Comparison of ENCODE assay signal across 8 cellular contexts in genomic region chr6:140921366-140922226, GRCh38.
A peak's percentile ranks its signal among the peaks of the same experiment; 100 is the strongest.
DNase-seq lines count a peak whose midpoint lies in the region; ATAC-seq and TF ChIP-seq lines count a peak whose summit lies in the region.

No MANE protein-coding gene starts in this region.

- no peaks in the 10 kb centered on the region for H3K9me3 Mint-ChIP-seq in CD4-positive, alpha-beta T cell

- in situ Hi-C loops in SK-MEL-5 (cut with HindIII; ENCODE audit: low pct_unique_long_range_greater_than_20kb, low sequenced_read_pairs): no loop called here

- no peaks in the 10 kb centered on the region for H3K36me3 ChIP-seq in fibroblast of lung (ENCODE audit: control insufficient read depth, insufficient read depth, low read length)
- no peaks in the 10 kb centered on the region for H3K36me3 ChIP-seq in ovary

- TF ChIP-seq EP300 in ovary (IDR thresholded peaks at IDR 0.05): no peak

- H3K4me3 Mint-ChIP-seq in CD4-positive, alpha-beta T cell: no peak overlapping the region

- H3K4me2 ChIP-seq in fibroblast of lung (ENCODE audit: extremely low read depth, insufficient read depth, low read length): no peak overlapping the region

- peak overlapping the region; percentile 17 for H2AFZ ChIP-seq in fibroblast of lung (ENCODE audit: low read length)

- no peak overlapping the region for H3K27ac ChIP-seq in CD4-positive, alpha-beta T cell (ENCODE audit: low read depth, low read length)
- H3K27ac ChIP-seq in fibroblast of lung (ENCODE audit: insufficient read depth, low read length) (no peak overlapping the region), ovary (no peak overlapping the region)

- CTCF ChIA-PET in CD4-positive, alpha-beta T cell (lab: Charles Lee): no interaction called here

- no peak overlapping the region for H3K27ac Mint-ChIP-seq in CD4-positive, alpha-beta T cell

- H3K36me3 Mint-ChIP-seq in CD4-positive, alpha-beta T cell (ENCODE audit: low read depth): no peaks in the 10 kb centered on the region

- no peak for ATAC-seq in CD4-positive, alpha-beta T cell (ENCODE audit: poor library complexity)
- ATAC-seq in GM18867 (IDR thresholded peaks at IDR 0.05; ENCODE audit: unreplicated experiment) (peak; percentile 82), GM21528 (IDR thresholded peaks at IDR 0.05; ENCODE audit: low FRiP score, unreplicated experiment) (no peak)

- WGBS in ovary, 3 donors: 67 to 73% (median 70%) methylated on average over 4 of the region's 4 CpGs

- H3K9ac ChIP-seq in fibroblast of lung (ENCODE audit: insufficient read depth, low read length): no peak overlapping the region

- no peaks in the 10 kb centered on the region for H3K9me3 ChIP-seq in CD4-positive, alpha-beta T cell (ENCODE audit: control insufficient read depth, low read length)
- H3K9me3 ChIP-seq in fibroblast of lung (ENCODE audit: control insufficient read depth, insufficient read depth, low read depth, low read length) (no peaks in the 10 kb centered on the region), ovary (no peaks in the 10 kb centered on the region)

- H3K4me1 Mint-ChIP-seq in CD4-positive, alpha-beta T cell (ENCODE audit: low read depth): no peaks in the 10 kb centered on the region

- no peak overlapping the region for H3K4me3 ChIP-seq in fibroblast of lung (replicated peaks in 1 of 4; ENCODE audit: control extremely low read depth in 1 of 4, insufficient read depth in 1 of 4, low read depth in 3 of 4, low read length in 4 of 4)
- no peak overlapping the region for H3K4me3 ChIP-seq in ovary

- H3K27me3 ChIP-seq in CD4-positive, alpha-beta T cell (ENCODE audit: control insufficient read depth, insufficient read depth, low read length): no peaks in the 10 kb centered on the region
- H3K27me3 ChIP-seq in fibroblast of lung (ENCODE audit: control insufficient read depth, insufficient read depth, low read length): no peaks in the 10 kb centered on the region
- no peaks in the 10 kb centered on the region for H3K27me3 ChIP-seq in ovary

- no peaks in the 10 kb centered on the region for H3K79me2 ChIP-seq in fibroblast of lung (ENCODE audit: control insufficient read depth, insufficient read depth, low read length)

- no peak for DNase-seq in CD4-positive, alpha-beta T cell
- peak; percentile 18 for DNase-seq in HuH-7.5 (ENCODE audit: low spot score)
- peak; percentile 67 for DNase-seq in SK-MEL-5 (ENCODE audit: low read depth, low spot score)
- peak; percentile 88 to 89 for DNase-seq in fibroblast of lung (ENCODE audit: low read depth in 2 of 2)
- no peak for DNase-seq in ovary
- DNase-seq in COR-L47 (lab: John Stamatoyannopoulos, UW): no peak

- intact Hi-C loops in CD4-positive, alpha-beta T cell (cut with DNase I, micrococcal nuclease): no loop called here
- intact Hi-C loops in ovary (cut with DNase I): no loop called here

- H3K4me1 ChIP-seq in fibroblast of lung (ENCODE audit: control insufficient read depth, extremely low read depth, insufficient read depth, low read length): no peaks in the 10 kb centered on the region
- H3K4me1 ChIP-seq in ovary (ENCODE audit: insufficient read depth): no peaks in the 10 kb centered on the region

- POLR2A ChIA-PET in CD4-positive, alpha-beta T cell (lab: Charles Lee): no interaction called here

- peak; percentile 21 for TF ChIP-seq CTCF in CD4-positive, alpha-beta T cell (IDR thresholded peaks at IDR 0.05)
- TF ChIP-seq CTCF in fibroblast of lung (conservative IDR thresholded peaks at IDR 0.05 in 1 of 2, IDR thresholded peaks at IDR 0.05 in 1 of 2; ENCODE audit: low read depth in 1 of 2, low read length in 2 of 2) (peak; percentile 80 to 91), ovary (IDR thresholded peaks at IDR 0.05) (peak in 2 of 3 donors; percentile 42 to 64)

- peaks cover 4% of the 10 kb centered on the region for H3K27me3 Mint-ChIP-seq in CD4-positive, alpha-beta T cell

- TF ChIP-seq POLR2A in ovary (IDR thresholded peaks at IDR 0.05): no peak

- no peaks in the 10 kb centered on the region for H4K20me1 ChIP-seq in fibroblast of lung (ENCODE audit: control insufficient read depth, extremely low read depth, insufficient read depth, low read length)

Comparison
In these comparisons a context has a peak if more than half of its experiments do, and no peak if none do; other contexts are left out.
1. DNase-seq: peak in HuH-7.5 (single experiment), SK-MEL-5 (single experiment) and fibroblast of lung (2 of 2); none in CD4-positive, alpha-beta T cell (0 of 10), ovary (0 of 5) and COR-L47 (single experiment).
2. CTCF ChIP-seq: peak in every context shown above with its lines; median percentile 86 in fibroblast of lung; 53 in ovary; 21 in CD4-positive, alpha-beta T cell.